Comparison of ENCODE assay signal across 9 cellular contexts in genomic region chr20:44601801-44602204, GRCh38. TPM values are rescaled to one million over a fixed set of nuclear protein-coding genes. Genes with fewer than 3 reads are reported as not detected.
DNase-seq lines count a peak whose midpoint lies in the region; ATAC-seq, FAIRE-seq and TF ChIP-seq lines count a peak whose summit lies in the region.
"Had no signal": no experiment of that assay in that cellular context is flagged by ENCODE, and none has a peak within 500 bp of the region (broad histone marks: within the 10 kb centered on the region; RNA-seq: fewer than 3 reads in every experiment).

No MANE protein-coding gene starts in this region.

- H3K36me3 Mint-ChIP-seq in stimulated activated naive CD8-positive, alpha-beta T cell treated with anti-CD3 and anti-CD28 coated beads, Interleukin-15, Interleukin-2, amounts not matched to agents 100 ng/mL and 50 ng/mL, for 24 hours (ENCODE audit: low read depth), result no peaks in the 10 kb centered on the region

- intact Hi-C loops in esophagus squamous epithelium (cut with DNase I), result no loop called here

- peaks cover 46% of the 10 kb centered on the region for H3K4me1 Mint-ChIP-seq in stimulated activated naive CD8-positive, alpha-beta T cell treated with anti-CD3 and anti-CD28 coated beads, Interleukin-15, Interleukin-2, amounts not matched to agents 100 ng/mL and 50 ng/mL, for 24 hours (ENCODE audit: low read depth)
- H3K4me1 Mint-ChIP-seq in stimulated activated naive CD8-positive, alpha-beta T cell treated with anti-CD3 and anti-CD28 coated beads, Interleukin-15, amount 100 ng/mL, for 72 hours, result peaks cover 34% of the 10 kb centered on the region

- no peak for FAIRE-seq in GM12892 (lab: Jason Lieb, UNC)

- peak overlapping the region; percentile 65 to 90 (median 80) for H3K27ac ChIP-seq in esophagus squamous epithelium

- H3K4me1 ChIP-seq in esophagus squamous epithelium, result peaks cover 8 to 72% (median 58%) of the 10 kb centered on the region in 3 donors

- no peaks in the 10 kb centered on the region for H3K27me3 Mint-ChIP-seq in stimulated activated naive CD8-positive, alpha-beta T cell treated with anti-CD3 and anti-CD28 coated beads, Interleukin-15, Interleukin-2, amounts not matched to agents 100 ng/mL and 50 ng/mL, for 24 hours
- H3K27me3 Mint-ChIP-seq in stimulated activated naive CD8-positive, alpha-beta T cell treated with anti-CD3 and anti-CD28 coated beads, Interleukin-15, amount 100 ng/mL, for 72 hours, result no peaks in the 10 kb centered on the region
- H3K27me3 Mint-ChIP-seq: CD4-positive, CD25-positive, alpha-beta regulatory T cell had no signal

- no peak for TF ChIP-seq CTCF in esophagus squamous epithelium (IDR thresholded peaks at IDR 0.05)

- H3K36me3 ChIP-seq in esophagus squamous epithelium, result no peaks in the 10 kb centered on the region

- TF ChIP-seq POLR2A in esophagus squamous epithelium (IDR thresholded peaks at IDR 0.05) (no peak), GM12892 (IDR thresholded peaks at IDR 0.05; ENCODE audit: low read depth, low read length) (no peak)

- H3K4me3 Mint-ChIP-seq in stimulated activated naive CD8-positive, alpha-beta T cell treated with anti-CD3 and anti-CD28 coated beads, Interleukin-15, Interleukin-2, amounts not matched to agents 100 ng/mL and 50 ng/mL, for 24 hours, result no peak overlapping the region
- H3K4me3 Mint-ChIP-seq in stimulated activated naive CD8-positive, alpha-beta T cell treated with anti-CD3 and anti-CD28 coated beads, Interleukin-15, amount 100 ng/mL, for 72 hours, result no peak overlapping the region
- H3K4me3 Mint-ChIP-seq: CD4-positive, CD25-positive, alpha-beta regulatory T cell had no signal

- DNase-seq in stimulated activated naive CD8-positive, alpha-beta T cell treated with anti-CD3 and anti-CD28 coated beads, Interleukin-15, amount 100 ng/mL, for 72 hours, result no peak
- DNase-seq in esophagus squamous epithelium (lab: John Stamatoyannopoulos, UW) (no peak), myocyte (ENCODE audit: low read depth) (peak; percentile 42), germinal center (ENCODE audit: low spot score) (no peak), GM12892 (ENCODE audit: insufficient read length) (no peak), DMS79 (lab: John Stamatoyannopoulos, UW) (no peak)
- DNase-seq in stimulated activated CD4-positive, alpha-beta T cell treated with anti-CD3 and anti-CD28 coated beads, Interleukin-4, amount 100 ng/mL, for 4 hours, result no peak
- DNase-seq: CD4-positive, CD25-positive, alpha-beta regulatory T cell had no signal

- no peak for ATAC-seq in stimulated activated naive CD8-positive, alpha-beta T cell treated with anti-CD3 and anti-CD28 coated beads, Interleukin-15, amount 100 ng/mL, for 72 hours

- no peak overlapping the region for H3K4me3 ChIP-seq in esophagus squamous epithelium

- no peaks in the 10 kb centered on the region for H3K9me3 ChIP-seq in esophagus squamous epithelium

- H3K9me3 Mint-ChIP-seq in stimulated activated naive CD8-positive, alpha-beta T cell treated with anti-CD3 and anti-CD28 coated beads, Interleukin-15, Interleukin-2, amounts not matched to agents 100 ng/mL and 50 ng/mL, for 24 hours, result no peaks in the 10 kb centered on the region
- no peaks in the 10 kb centered on the region for H3K9me3 Mint-ChIP-seq in stimulated activated naive CD8-positive, alpha-beta T cell treated with anti-CD3 and anti-CD28 coated beads, Interleukin-15, amount 100 ng/mL, for 72 hours
- H3K9me3 Mint-ChIP-seq: CD4-positive, CD25-positive, alpha-beta regulatory T cell had no signal

- 0 to 14% methylated on average over 1 of the region's 1 CpG for whole genome bisulfite sequencing in esophagus squamous epithelium, 2 donors

- H3K27ac Mint-ChIP-seq in stimulated activated naive CD8-positive, alpha-beta T cell treated with anti-CD3 and anti-CD28 coated beads, Interleukin-15, Interleukin-2, amounts not matched to agents 100 ng/mL and 50 ng/mL, for 24 hours, result peak overlapping the region; percentile 8
- H3K27ac Mint-ChIP-seq in stimulated activated naive CD8-positive, alpha-beta T cell treated with anti-CD3 and anti-CD28 coated beads, Interleukin-15, amount 100 ng/mL, for 72 hours, result peak overlapping the region in 1 of 2 donors; percentile 6

- no peaks in the 10 kb centered on the region for H3K27me3 ChIP-seq in esophagus squamous epithelium

RNA-seq across cellular contexts. Expression of gene PKIG, which starts 19.4 kb away (rescaled TPM):
- total RNA-seq in esophagus squamous epithelium (10 to 100 TPM; 11.0 to 80.1 (median 19.4) TPM), myocyte (46.8 and 51.9 TPM in 2 replicates)
- 32.7 TPM for polyA plus RNA-seq in myocyte (2012)
- polyA plus RNA-seq in GM12892 (2012; ENCODE audit: missing spikeins), result 29.0 TPM

RNA-seq across cellular contexts. Expression of gene ADA, which starts 49.7 kb away (rescaled TPM):
- total RNA-seq in esophagus squamous epithelium (10 to 100 TPM in 2 of 4 donors, 1 to 10 TPM in 2; 3.8 to 31.7 (median 15.7) TPM), myocyte (1.4 and 3.8 TPM in 2 replicates)
- 3.5 TPM for polyA plus RNA-seq in myocyte (2012)
- polyA plus RNA-seq in GM12892 (2012; ENCODE audit: missing spikeins), result 52.1 TPM
